9 cellular contexts compared by ENCODE assay signal in genomic region chr10:110569120-110569519, GRCh38. TPM values are rescaled to one million over a fixed set of nuclear protein-coding genes. Genes with fewer than 3 reads are reported as not detected.
DNase-seq lines count a peak whose midpoint lies in the region; ATAC-seq and TF ChIP-seq lines count a peak whose summit lies in the region.
"Had no signal": no experiment of that assay in that cellular context is flagged by ENCODE, and none has a peak within 500 bp of the region (broad histone marks: within the 10 kb centered on the region; RNA-seq: fewer than 3 reads in every experiment).

No MANE protein-coding gene starts in this region.

- intact Hi-C loops in lower lobe of right lung (cut with DNase I): no loop called here

- peaks cover 43% of the 10 kb centered on the region for H3K4me1 ChIP-seq in lower lobe of right lung

- H3K36me3 ChIP-seq in lower lobe of right lung: peaks cover under 1% of the 10 kb centered on the region

- H3K27ac Mint-ChIP-seq in HFFc6: 0 out of 2 replicates have a peak overlapping the region, but pooled peaks have one; percentile 1
- H3K27ac Mint-ChIP-seq in activated naive CD8-positive, alpha-beta T cell treated with anti-CD3 and anti-CD28 coated beads, Interleukin-2, amount 10 ng/mL, durations not matched to agents 7 days and 5 days: peak overlapping the region; percentile 26

- POLR2A ChIA-PET in AG04449 (lab: Yijun Ruan, JAX): no interaction called here
- POLR2A ChIA-PET in activated naive CD8-positive, alpha-beta T cell treated with anti-CD3 and anti-CD28 coated beads, Interleukin-2, amount 10 ng/mL, durations not matched to agents 7 days and 5 days (lab: Charles Lee): interaction anchor here (2.5 kb wide), 1 partner anchor 264 kb away, joined by 9 read pairs; the partner anchor contains the start of gene SMNDC1

- no peaks in the 10 kb centered on the region for H3K9me3 Mint-ChIP-seq in HFFc6
- H3K9me3 Mint-ChIP-seq in activated naive CD8-positive, alpha-beta T cell treated with anti-CD3 and anti-CD28 coated beads, Interleukin-2, amount 10 ng/mL, durations not matched to agents 7 days and 5 days: no peaks in the 10 kb centered on the region

- H3K4me1 Mint-ChIP-seq in HFFc6 (ENCODE audit: low read depth): peaks cover 56% of the 10 kb centered on the region
- peaks cover 37% of the 10 kb centered on the region for H3K4me1 Mint-ChIP-seq in activated naive CD8-positive, alpha-beta T cell treated with anti-CD3 and anti-CD28 coated beads, Interleukin-2, amount 10 ng/mL, durations not matched to agents 7 days and 5 days

- H3K4me3 ChIP-seq in AG04449 (ENCODE audit: low read depth, low read length): peak overlapping the region; percentile 9
- H3K4me3 ChIP-seq in lower lobe of right lung: peak overlapping the region; percentile 97

- TF ChIP-seq CTCF in AG04449 (IDR thresholded peaks at IDR 0.05; ENCODE audit: insufficient read depth, low read length, missing control alignments): no peak
- no peak for TF ChIP-seq CTCF in HFFc6 (IDR thresholded peaks at IDR 0.05)
- TF ChIP-seq CTCF in lower lobe of right lung (IDR thresholded peaks at IDR 0.05): no peak

- H3K27me3 ChIP-seq in lower lobe of right lung (ENCODE audit: low read depth): peaks cover 3% of the 10 kb centered on the region

- peaks cover 5% of the 10 kb centered on the region for H3K36me3 Mint-ChIP-seq in HFFc6 (ENCODE audit: low read depth)
- peaks cover 16% of the 10 kb centered on the region for H3K36me3 Mint-ChIP-seq in activated naive CD8-positive, alpha-beta T cell treated with anti-CD3 and anti-CD28 coated beads, Interleukin-2, amount 10 ng/mL, durations not matched to agents 7 days and 5 days

- no peaks in the 10 kb centered on the region for H3K27me3 Mint-ChIP-seq in HFFc6 (ENCODE audit: insufficient read depth)
- peaks cover 9% of the 10 kb centered on the region for H3K27me3 Mint-ChIP-seq in activated naive CD8-positive, alpha-beta T cell treated with anti-CD3 and anti-CD28 coated beads, Interleukin-2, amount 10 ng/mL, durations not matched to agents 7 days and 5 days

- peak overlapping the region; percentile 98 for H3K4me3 Mint-ChIP-seq in HFFc6
- H3K4me3 Mint-ChIP-seq in activated naive CD8-positive, alpha-beta T cell treated with anti-CD3 and anti-CD28 coated beads, Interleukin-2, amount 10 ng/mL, durations not matched to agents 7 days and 5 days: peak overlapping the region; percentile 96

- ATAC-seq in activated naive CD8-positive, alpha-beta T cell treated with anti-CD3 and anti-CD28 coated beads, Interleukin-2, amount 10 ng/mL, durations not matched to agents 7 days and 5 days (ENCODE audit: low read depth): no peak
- ATAC-seq in lower lobe of right lung: no peak
- no peak for ATAC-seq in HG02852 (IDR thresholded peaks at IDR 0.05; ENCODE audit: unreplicated experiment)
- no peak for ATAC-seq in GM21381 (IDR thresholded peaks at IDR 0.05; ENCODE audit: unreplicated experiment)

- H3K9me3 ChIP-seq in lower lobe of right lung: no peaks in the 10 kb centered on the region

- DNase-seq in AG04449 (ENCODE audit: low read depth, low spot score): no peak
- DNase-seq in HFFc6: no peak
- no peak for DNase-seq in activated naive CD8-positive, alpha-beta T cell treated with anti-CD3 and anti-CD28 coated beads, Interleukin-2, amount 10 ng/mL, durations not matched to agents 7 days and 5 days
- DNase-seq in lower lobe of right lung: no peak
- DNase-seq in AG08396 (ENCODE audit: low spot score): no peak
- DNase-seq in epidermal melanocyte (ENCODE audit: insufficient read length, low spot score): no peak
- DNase-seq: DMS79 had no signal

- CTCF ChIA-PET in AG04449 (lab: Yijun Ruan, JAX): interaction anchor here (1.0 to 3.5 kb wide), 4 partner anchors 15 to 263 kb away, joined by 3 to 29 read pairs (median 4); partner anchors contain the start of gene SMNDC1

- no peak overlapping the region for H3K27ac ChIP-seq in lower lobe of right lung

RNA-seq across cellular contexts. Expression of gene SMC3, which starts 1.6 kb away (rescaled TPM):
- 10 to 100 TPM; 26.0 to 40.5 (median 38.0) TPM for total RNA-seq in HFFc6 (2021; fragmentation: NEBNext Ultra II Directional; extraction: Animal tissue kit (Norgen Biotek cat#: 25700))
- total RNA-seq in activated naive CD8-positive, alpha-beta T cell treated with anti-CD3 and anti-CD28 coated beads, Interleukin-2, amount 10 ng/mL, durations not matched to agents 7 days and 5 days: 10 to 100 TPM; 66.5 to 67.7 TPM
- 33.2 TPM for total RNA-seq in lower lobe of right lung
